ENCODE assay signal across 8 cellular contexts in genomic region chr5:119411291-119411934, GRCh38. TPM values are rescaled to one million over a fixed set of nuclear protein-coding genes. Genes with fewer than 3 reads are reported as not detected.
DNase-seq lines count a peak whose midpoint lies in the region; ATAC-seq and TF ChIP-seq lines count a peak whose summit lies in the region.

No MANE protein-coding gene starts in this region.

- H3K4me1 Mint-ChIP-seq in activated CD8-positive, alpha-beta memory T cell treated with anti-CD3 and anti-CD28 coated beads, Interleukin-2, amount 10 ng/mL, durations not matched to agents 7 days and 5 days, result peaks cover 31% of the 10 kb centered on the region
- peaks cover 6% of the 10 kb centered on the region for H3K4me1 Mint-ChIP-seq in WTC11
- H3K4me1 Mint-ChIP-seq in stimulated activated memory B cell treated with anti-CD40 and anti-IgM and Interleukin-4, amounts not matched to agents 10 μg/mL and 1 μg/mL and 100 μg/mL, for 72 hours, result peaks cover 58% of the 10 kb centered on the region

- POLR2A ChIA-PET in WTC11 (lab: Charles Lee), result interaction anchor here (0.6 to 1.4 kb wide), 3 partner anchors 87 to 423 kb away, joined by 3 to 7 read pairs (median 5); partner anchors contain the start of gene DTWD2

- WGBS in right cardiac atrium, result 20% methylated on average over 9 of the region's 9 CpGs

- H3K9me3 Mint-ChIP-seq in activated CD8-positive, alpha-beta memory T cell treated with anti-CD3 and anti-CD28 coated beads, Interleukin-2, amount 10 ng/mL, durations not matched to agents 7 days and 5 days (ENCODE audit: low read depth), result no peaks in the 10 kb centered on the region
- peaks cover 5% of the 10 kb centered on the region for H3K9me3 Mint-ChIP-seq in WTC11
- peaks cover 3% of the 10 kb centered on the region for H3K9me3 Mint-ChIP-seq in stimulated activated memory B cell treated with anti-CD40 and anti-IgM and Interleukin-4, amounts not matched to agents 10 μg/mL and 1 μg/mL and 100 μg/mL, for 72 hours

- no peaks in the 10 kb centered on the region for H3K9me3 ChIP-seq in right cardiac atrium (ENCODE audit: control insufficient read depth, low read length)

- no peaks in the 10 kb centered on the region for H3K36me3 Mint-ChIP-seq in activated CD8-positive, alpha-beta memory T cell treated with anti-CD3 and anti-CD28 coated beads, Interleukin-2, amount 10 ng/mL, durations not matched to agents 7 days and 5 days
- peaks cover 4% of the 10 kb centered on the region; the same call in 1 of the 2 replicates for H3K36me3 Mint-ChIP-seq in WTC11
- no peaks in the 10 kb centered on the region for H3K36me3 Mint-ChIP-seq in stimulated activated memory B cell treated with anti-CD40 and anti-IgM and Interleukin-4, amounts not matched to agents 10 μg/mL and 1 μg/mL and 100 μg/mL, for 72 hours

- H3K4me3 ChIP-seq in right cardiac atrium (ENCODE audit: low read length), result peak overlapping the region; percentile 82

- peak overlapping the region; percentile 23 for H3K27ac ChIP-seq in right cardiac atrium (ENCODE audit: low read length)

- peak overlapping the region; percentile 50 for H3K27ac Mint-ChIP-seq in activated CD8-positive, alpha-beta memory T cell treated with anti-CD3 and anti-CD28 coated beads, Interleukin-2, amount 10 ng/mL, durations not matched to agents 7 days and 5 days
- H3K27ac Mint-ChIP-seq in WTC11, result peak overlapping the region; percentile 44; the same call in 1 of the 2 replicates
- peak overlapping the region; percentile 92 for H3K27ac Mint-ChIP-seq in stimulated activated memory B cell treated with anti-CD40 and anti-IgM and Interleukin-4, amounts not matched to agents 10 μg/mL and 1 μg/mL and 100 μg/mL, for 72 hours

- DNase-seq in activated CD8-positive, alpha-beta memory T cell treated with anti-CD3 and anti-CD28 coated beads, Interleukin-2, amount 10 ng/mL, durations not matched to agents 7 days and 5 days, result no peak
- no peak for DNase-seq in activated CD8-positive, alpha-beta memory T cell treated with anti-CD3 and anti-CD28 coated beads for 24 hours
- DNase-seq in WTC11 (ENCODE audit: low spot score) (no peak), right cardiac atrium (no peak), KBM-7 (no peak), epidermal melanocyte (ENCODE audit: insufficient read length, low spot score) (no peak)
- no peak for DNase-seq in effector CD4-positive, alpha-beta T cell

- no peaks in the 10 kb centered on the region for H3K27me3 ChIP-seq in right cardiac atrium (ENCODE audit: control insufficient read depth, insufficient read depth)

- ATAC-seq in activated CD8-positive, alpha-beta memory T cell treated with anti-CD3 and anti-CD28 coated beads, Interleukin-2, amount 10 ng/mL, durations not matched to agents 7 days and 5 days, result peak; percentile 21
- ATAC-seq in WTC11, result peak; percentile 16; the same call in 1 of the 2 replicates
- ATAC-seq in right cardiac atrium, result peak; percentile 34 to 59
- ATAC-seq in stimulated activated memory B cell treated with anti-CD40 and anti-IgM and Interleukin-4, amounts not matched to agents 10 μg/mL and 1 μg/mL and 100 μg/mL, for 72 hours, result no peak

- intact Hi-C loops in right cardiac atrium (cut with DNase I), result loop anchor here in 2 of 4 donors (5.0 kb wide), 1 partner anchor 424 kb away; the partner anchor contains the start of gene DTWD2 (in 2 of the 2)

- H3K4me1 ChIP-seq in right cardiac atrium (ENCODE audit: control insufficient read depth, insufficient read depth, low read length), result no peaks in the 10 kb centered on the region

- no peak for TF ChIP-seq CTCF in WTC11 (IDR thresholded peaks at IDR 0.05)

- H3K27me3 Mint-ChIP-seq in activated CD8-positive, alpha-beta memory T cell treated with anti-CD3 and anti-CD28 coated beads, Interleukin-2, amount 10 ng/mL, durations not matched to agents 7 days and 5 days, result peaks cover 5% of the 10 kb centered on the region
- H3K27me3 Mint-ChIP-seq in WTC11 (ENCODE audit: low read depth), result no peaks in the 10 kb centered on the region
- no peaks in the 10 kb centered on the region for H3K27me3 Mint-ChIP-seq in stimulated activated memory B cell treated with anti-CD40 and anti-IgM and Interleukin-4, amounts not matched to agents 10 μg/mL and 1 μg/mL and 100 μg/mL, for 72 hours

- in situ Hi-C loops in KBM-7 (cut with MboI; ENCODE audit: low pct_unique_long_range_greater_than_20kb, low sequenced_read_pairs), result loop anchor here (25.0 kb wide), 1 partner anchor 399 kb away; no protein-coding TSS in a partner anchor

- CTCF ChIA-PET in activated CD8-positive, alpha-beta memory T cell treated with anti-CD3 and anti-CD28 coated beads, Interleukin-2, amount 10 ng/mL, durations not matched to agents 7 days and 5 days (lab: Charles Lee), result interaction anchor here (0.7 to 6.4 kb wide), 50 partner anchors 11 to 539 kb away, joined by 3 to 112 read pairs (median 6); partner anchors contain the start of genes DMXL1, DTWD2 and HSD17B4
- CTCF ChIA-PET in WTC11 (lab: Charles Lee), result interaction anchor here (0.5 to 3.8 kb wide), 45 partner anchors 10 to 540 kb away, joined by 3 to 42 read pairs (median 4); partner anchors contain the start of genes DTWD2 and TNFAIP8

- H3K4me3 Mint-ChIP-seq in activated CD8-positive, alpha-beta memory T cell treated with anti-CD3 and anti-CD28 coated beads, Interleukin-2, amount 10 ng/mL, durations not matched to agents 7 days and 5 days, result peak overlapping the region; percentile 76
- peak overlapping the region; percentile 86 for H3K4me3 Mint-ChIP-seq in WTC11
- H3K4me3 Mint-ChIP-seq in stimulated activated memory B cell treated with anti-CD40 and anti-IgM and Interleukin-4, amounts not matched to agents 10 μg/mL and 1 μg/mL and 100 μg/mL, for 72 hours, result peak overlapping the region; percentile 93

TF ChIP-seq in WTC11, 78 proteins besides CTCF, POLR2A, EP300 and RAD21:
- no peak for TF ChIP-seq ZNF512 (CRISPR knock-in tag; IDR thresholded peaks at IDR 0.05; ENCODE audit: borderline replicate concordance)
- no peak for TF ChIP-seq IRF2 (CRISPR knock-in tag; IDR thresholded peaks at IDR 0.05; ENCODE audit: borderline replicate concordance, low read depth)
- no peak for TF ChIP-seq FOXJ3 (CRISPR knock-in tag; IDR thresholded peaks at IDR 0.05; ENCODE audit: borderline replicate concordance)
- TF ChIP-seq TCF7 (CRISPR knock-in tag; IDR thresholded peaks at IDR 0.05; ENCODE audit: low read depth), result no peak
- no peak for TF ChIP-seq ZNF423 (CRISPR knock-in tag; IDR thresholded peaks at IDR 0.05)
- no peak for TF ChIP-seq KAT7 (CRISPR knock-in tag; IDR thresholded peaks at IDR 0.05; ENCODE audit: borderline replicate concordance)
- TF ChIP-seq RORB (CRISPR knock-in tag; IDR thresholded peaks at IDR 0.05), result no peak
- TF ChIP-seq MAX (CRISPR knock-in tag; IDR thresholded peaks at IDR 0.05), result no peak
- no peak for TF ChIP-seq NFYB (CRISPR knock-in tag; conservative IDR thresholded peaks at IDR 0.05; ENCODE audit: low read depth)

RNA-seq across cellular contexts. Expression of gene HSD17B4, which starts 40.9 kb away (rescaled TPM):
- total RNA-seq in activated CD8-positive, alpha-beta memory T cell treated with anti-CD3 and anti-CD28 coated beads, Interleukin-2, amount 10 ng/mL, durations not matched to agents 7 days and 5 days, result 10 to 100 TPM; 62.0 to 88.0 TPM
- total RNA-seq in WTC11 (2021), result 362 to 409 TPM (median 407 TPM) in 3 replicates
- 100 to 1,000 TPM; 200 to 253 (median 223) TPM for total RNA-seq in right cardiac atrium
- polyA plus RNA-seq in right cardiac atrium, result 207 TPM

RNA-seq across cellular contexts. Expression of gene TNFAIP8, which starts 55.6 kb away (rescaled TPM):
- 100 to 1,000 TPM; 106 to 109 TPM for total RNA-seq in activated CD8-positive, alpha-beta memory T cell treated with anti-CD3 and anti-CD28 coated beads, Interleukin-2, amount 10 ng/mL, durations not matched to agents 7 days and 5 days
- total RNA-seq in WTC11 (2021) (18.1 to 24.1 TPM (median 19.9 TPM) in 3 replicates), right cardiac atrium (1 to 10 TPM; 4.1 to 5.9 (median 4.5) TPM)
- polyA plus RNA-seq in right cardiac atrium, result 2.7 TPM
